23 cellular contexts compared by ENCODE assay signal in genomic region chr18:79921984-79922965, GRCh38. TPM values are rescaled to one million over a fixed set of nuclear protein-coding genes. Genes with fewer than 3 reads are reported as not detected.
DNase-seq lines count a peak whose midpoint lies in the region; ATAC-seq and TF ChIP-seq lines count a peak whose summit lies in the region.
"Had no signal": no experiment of that assay in that cellular context is flagged by ENCODE, and none has a peak within 500 bp of the region (broad histone marks: within the 10 kb centered on the region; RNA-seq: fewer than 3 reads in every experiment).

No MANE protein-coding gene starts in this region.

- H3K36me3 ChIP-seq in right atrium auricular region: peaks cover 15% of the 10 kb centered on the region
- H3K36me3 ChIP-seq in lower lobe of right lung: peaks cover 32% of the 10 kb centered on the region
- H3K36me3 ChIP-seq in testis (ENCODE audit: low read depth, missing control alignments): no peaks in the 10 kb centered on the region
- peaks cover 7% of the 10 kb centered on the region for H3K36me3 ChIP-seq in brain microvascular endothelial cell (replicated peaks)

- no peaks in the 10 kb centered on the region for H3K27me3 Mint-ChIP-seq in central memory CD8-positive, alpha-beta T cell
- H3K27me3 Mint-ChIP-seq: activated CD4-positive, alpha-beta T cell treated with anti-CD3 and anti-CD28 coated beads, Interleukin-2, amount 10 ng/mL, durations not matched to agents 7 days and 5 days; activated naive CD4-positive, alpha-beta T cell treated with anti-CD3 and anti-CD28 coated beads, Interleukin-2, amount 10 ng/mL, durations not matched to agents 7 days and 5 days had no signal

- DNase-seq in right atrium auricular region (ENCODE audit: low spot score) (peak; percentile 28), left ventricle myocardium superior (no peak), lower lobe of right lung (peak; percentile 18), testis (peak; percentile 10), SHP77 treated with DMSO at 0.1 percent for 48 hours (lab: John Stamatoyannopoulos, UW) (no peak), brain microvascular endothelial cell (no peak)
- DNase-seq in central memory CD8-positive, alpha-beta T cell (ENCODE audit: low spot score in 2 of 2): peak in 1 of 2 donors; percentile 2
- DNase-seq: activated CD4-positive, alpha-beta T cell treated with anti-CD3 and anti-CD28 coated beads, Interleukin-2, amount 10 ng/mL, durations not matched to agents 7 days and 5 days; activated naive CD4-positive, alpha-beta T cell treated with anti-CD3 and anti-CD28 coated beads, Interleukin-2, amount 10 ng/mL, durations not matched to agents 7 days and 5 days; DMS153; GF-D8; glutamatergic neuron; HFFc6; NCI-H146; NCI-H526 treated with DMSO at 0.1 percent for 48 hours; Right ventricle myocardium superior had no signal

- H3K27me3 ChIP-seq in right atrium auricular region (no peaks in the 10 kb centered on the region), lower lobe of right lung (ENCODE audit: low read depth) (no peaks in the 10 kb centered on the region), testis (no peaks in the 10 kb centered on the region), brain microvascular endothelial cell (replicated peaks) (no peaks in the 10 kb centered on the region)
- H3K27me3 ChIP-seq: ascending aorta, tibial artery had no signal

- intact Hi-C loops in left ventricle myocardium superior (cut with micrococcal nuclease): no loop called here
- intact Hi-C loops in lower lobe of right lung (cut with DNase I): no loop called here
- intact Hi-C loops in testis (cut with DNase I; ENCODE audit: low total_unique reads): no loop called here

- no peak for TF ChIP-seq POLR2A in testis (IDR thresholded peaks at IDR 0.05)

- H3K9me3 Mint-ChIP-seq in central memory CD8-positive, alpha-beta T cell: no peaks in the 10 kb centered on the region
- H3K9me3 Mint-ChIP-seq: activated CD4-positive, alpha-beta T cell treated with anti-CD3 and anti-CD28 coated beads, Interleukin-2, amount 10 ng/mL, durations not matched to agents 7 days and 5 days; CD8-positive, alpha-beta T cell; HFFc6; stimulated activated effector memory CD8-positive, alpha-beta T cell treated with anti-CD3 and anti-CD28 coated beads, Interleukin-12 subunit alpha, Interleukin-12 subunit beta, amount 100 ng/mL, for 72 hours had no signal

- H3K9me3 ChIP-seq in right atrium auricular region (no peaks in the 10 kb centered on the region), lower lobe of right lung (no peaks in the 10 kb centered on the region), testis (no peaks in the 10 kb centered on the region)
- H3K9me3 ChIP-seq: ascending aorta, tibial artery had no signal

- H3K4me1 ChIP-seq in right atrium auricular region (peaks cover 0 to 12% of the 10 kb centered on the region in 2 donors), lower lobe of right lung (peaks cover 8% of the 10 kb centered on the region), testis (no peaks in the 10 kb centered on the region)
- H3K4me1 ChIP-seq: ascending aorta, tibial artery had no signal

- H3K27ac Mint-ChIP-seq in central memory CD8-positive, alpha-beta T cell (ENCODE audit: low read depth): no peak overlapping the region
- H3K27ac Mint-ChIP-seq: activated CD4-positive, alpha-beta T cell treated with anti-CD3 and anti-CD28 coated beads, Interleukin-2, amount 10 ng/mL, durations not matched to agents 7 days and 5 days; activated naive CD4-positive, alpha-beta T cell treated with anti-CD3 and anti-CD28 coated beads, Interleukin-2, amount 10 ng/mL, durations not matched to agents 7 days and 5 days; CD8-positive, alpha-beta T cell; HFFc6; stimulated activated effector memory CD8-positive, alpha-beta T cell treated with anti-CD3 and anti-CD28 coated beads, Interleukin-12 subunit alpha, Interleukin-12 subunit beta, amount 100 ng/mL, for 72 hours had no signal

- peaks cover 6% of the 10 kb centered on the region for H3K4me1 Mint-ChIP-seq in central memory CD8-positive, alpha-beta T cell
- H3K4me1 Mint-ChIP-seq: activated CD4-positive, alpha-beta T cell treated with anti-CD3 and anti-CD28 coated beads, Interleukin-2, amount 10 ng/mL, durations not matched to agents 7 days and 5 days; activated naive CD4-positive, alpha-beta T cell treated with anti-CD3 and anti-CD28 coated beads, Interleukin-2, amount 10 ng/mL, durations not matched to agents 7 days and 5 days had no signal

- WGBS in testis, 2 donors: 97% methylated on average over 24 of the region's 24 CpGs

- H3K27ac ChIP-seq in right atrium auricular region (no peak overlapping the region), lower lobe of right lung (no peak overlapping the region), testis (no peak overlapping the region), brain microvascular endothelial cell (no peak overlapping the region)
- H3K27ac ChIP-seq: ascending aorta, tibial artery had no signal

- H3K4me3 ChIP-seq in right atrium auricular region (no peak overlapping the region), lower lobe of right lung (no peak overlapping the region), testis (no peak overlapping the region), brain microvascular endothelial cell (ENCODE audit: low read depth, low read length) (no peak overlapping the region)
- H3K4me3 ChIP-seq: ascending aorta, tibial artery had no signal

- ATAC-seq in left ventricle myocardium superior (no peak), lower lobe of right lung (no peak), GM18867 (IDR thresholded peaks at IDR 0.05; ENCODE audit: unreplicated experiment) (no peak)
- ATAC-seq in central memory CD8-positive, alpha-beta T cell (replicated peaks; ENCODE audit: extremely low read depth, poor library complexity, severe bottlenecking): peak; percentile 52
- ATAC-seq: CD8-positive, alpha-beta T cell; left colon; right cardiac atrium; stimulated activated effector memory CD8-positive, alpha-beta T cell treated with anti-CD3 and anti-CD28 coated beads, Interleukin-12 subunit alpha, Interleukin-12 subunit beta, amount 100 ng/mL, for 72 hours had no signal

- no peak overlapping the region for H3K4me3 Mint-ChIP-seq in central memory CD8-positive, alpha-beta T cell
- H3K4me3 Mint-ChIP-seq: activated CD4-positive, alpha-beta T cell treated with anti-CD3 and anti-CD28 coated beads, Interleukin-2, amount 10 ng/mL, durations not matched to agents 7 days and 5 days; activated naive CD4-positive, alpha-beta T cell treated with anti-CD3 and anti-CD28 coated beads, Interleukin-2, amount 10 ng/mL, durations not matched to agents 7 days and 5 days; CD8-positive, alpha-beta T cell; HFFc6; stimulated activated effector memory CD8-positive, alpha-beta T cell treated with anti-CD3 and anti-CD28 coated beads, Interleukin-12 subunit alpha, Interleukin-12 subunit beta, amount 100 ng/mL, for 72 hours had no signal

- peaks cover 19% of the 10 kb centered on the region for H3K36me3 Mint-ChIP-seq in central memory CD8-positive, alpha-beta T cell (ENCODE audit: insufficient read depth)

- TF ChIP-seq CTCF in right atrium auricular region (IDR thresholded peaks at IDR 0.05) (no peak), lower lobe of right lung (IDR thresholded peaks at IDR 0.05) (no peak), testis (IDR thresholded peaks at IDR 0.05) (no peak), brain microvascular endothelial cell (IDR thresholded peaks at IDR 0.05; ENCODE audit: low read depth, low read length, missing control alignments) (no peak)

- in situ Hi-C loops in brain microvascular endothelial cell (cut with HindIII; ENCODE audit: low pct_ligation_motif_present, low sequenced_read_pairs): no loop called here

RNA-seq across cellular contexts. Expression of gene SLC66A2, which starts 29.2 kb away (rescaled TPM):
- 10 to 100 TPM; 21.4 to 22.9 TPM for total RNA-seq in right atrium auricular region
- total RNA-seq in left ventricle myocardium superior: 28.9 TPM
- 54.2 TPM for total RNA-seq in lower lobe of right lung
- 100 to 1,000 TPM in 1 of 2 donors, 10 to 100 TPM in 1; 87.0 to 143 TPM for total RNA-seq in testis
- polyA plus RNA-seq in testis (ENCODE audit: insufficient read depth, low read depth, low replicate concordance): 72.5 TPM

RNA-seq across cellular contexts. Expression of gene HSBP1L1, which starts 42.2 kb away (rescaled TPM):
- total RNA-seq in right atrium auricular region (10 to 100 TPM in 1 of 2 donors, 1 to 10 TPM in 1; 8.6 to 13.0 TPM), left ventricle myocardium superior (14.5 TPM), lower lobe of right lung (46.6 TPM), testis (1 to 10 TPM; 5.0 to 6.6 TPM)
- 6.0 TPM for polyA plus RNA-seq in testis (ENCODE audit: insufficient read depth, low read depth, low replicate concordance)

Comparison
In these comparisons a context has a peak if more than half of its experiments do, and no peak if none do; other contexts are left out.
1. DNase-seq: peak in right atrium auricular region (single experiment), lower lobe of right lung (single experiment) and testis (single experiment); none in left ventricle myocardium superior (single experiment), SHP77 treated with DMSO at 0.1 percent for 48 hours (single experiment) and brain microvascular endothelial cell (single experiment).